ENCODE assay signal across 7 cellular contexts in genomic region chr12:12837025-12837872, GRCh38. TPM values are rescaled to one million over a fixed set of nuclear protein-coding genes. Genes with fewer than 3 reads are reported as not detected.
DNase-seq lines count a peak whose midpoint lies in the region; ATAC-seq and TF ChIP-seq lines count a peak whose summit lies in the region.

No MANE protein-coding gene starts in this region.

- intact Hi-C loops in PC-3 (cut with micrococcal nuclease) (loop anchor here (1.0 to 5.0 kb wide), 4 partner anchors 35 to 146 kb away; partner anchors contain the start of gene APOLD1), psoas muscle (cut with DNase I) (loop anchor here in 1 of 2 donors (10.0 kb wide), 1 partner anchor 148 kb away; no protein-coding TSS in a partner anchor)

- no peaks in the 10 kb centered on the region for H3K9me2 ChIP-seq in PC-3 (replicated peaks; ENCODE audit: low read length)

- no peaks in the 10 kb centered on the region for H3K27me3 ChIP-seq in PC-3 (ENCODE audit: low read length)
- no peaks in the 10 kb centered on the region for H3K27me3 ChIP-seq in psoas muscle (ENCODE audit: insufficient read depth in 3 of 3, low read length in 2 of 3)

- peaks cover 16% of the 10 kb centered on the region for H3K79me2 ChIP-seq in PC-3 (ENCODE audit: low read length)

- BruUV-seq in PC-3 (replicated peaks; lab: Mats Ljungman, UMichigan): TSS peak; percentile 18

- POLR2A ChIA-PET in PC-3 (lab: Charles Lee; ENCODE audit: unreplicated experiment): interaction anchor here (0.7 to 1.8 kb wide), 5 partner anchors 17 to 119 kb away, joined by 3 to 15 read pairs (median 6); partner anchors contain the start of gene GPRC5A

- ATAC-seq in HG03442 (IDR thresholded peaks at IDR 0.05; ENCODE audit: unreplicated experiment) (peak; percentile 52), PC-3 (peak; percentile 45), psoas muscle (peak; percentile 49 to 79 (median 70))

- peaks cover 2% of the 10 kb centered on the region for H3K9me3 Mint-ChIP-seq in glutamatergic neuron (ENCODE audit: unreplicated experiment)

- H3K4me2 ChIP-seq in PC-3 (ENCODE audit: low read length): peak overlapping the region; percentile 64

- peaks cover 67% of the 10 kb centered on the region for H3K4me1 ChIP-seq in PC-3 (ENCODE audit: insufficient read depth, low read length)
- H3K4me1 ChIP-seq in psoas muscle: no peaks in the 10 kb centered on the region

- H3F3A ChIP-seq in PC-3 (ENCODE audit: low read length, unreplicated experiment): peaks cover 3% of the 10 kb centered on the region

- peak overlapping the region; percentile 98 for H3K27ac ChIP-seq in PC-3 (ENCODE audit: low read length)
- no peak overlapping the region for H3K27ac ChIP-seq in psoas muscle

- no peak overlapping the region for H2AFZ ChIP-seq in PC-3 (ENCODE audit: low read length)

- no peaks in the 10 kb centered on the region for H4K20me1 ChIP-seq in PC-3 (ENCODE audit: low read length)

- no peak overlapping the region for H3K4me3 Mint-ChIP-seq in glutamatergic neuron (ENCODE audit: unreplicated experiment)

- H3K4me1 Mint-ChIP-seq in glutamatergic neuron (ENCODE audit: low read depth, unreplicated experiment): no peaks in the 10 kb centered on the region

- no peaks in the 10 kb centered on the region for H3K27me3 Mint-ChIP-seq in glutamatergic neuron (ENCODE audit: unreplicated experiment)

- peaks cover 6% of the 10 kb centered on the region for H3K36me3 Mint-ChIP-seq in glutamatergic neuron (ENCODE audit: unreplicated experiment)

- H3K27ac Mint-ChIP-seq in glutamatergic neuron (ENCODE audit: unreplicated experiment): no peak overlapping the region

- peak overlapping the region; percentile 51 for H3K9ac ChIP-seq in PC-3 (ENCODE audit: low read length)

- H3K9me3 ChIP-seq in PC-3 (ENCODE audit: low read length) (no peaks in the 10 kb centered on the region), psoas muscle (no peaks in the 10 kb centered on the region)

- TF ChIP-seq CTCF in GM12873 (IDR thresholded peaks at IDR 0.05; ENCODE audit: insufficient read depth, low read depth, low read length, missing control alignments) (peak; percentile 62), PC-3 (conservative IDR thresholded peaks at IDR 0.05; ENCODE audit: low read depth, low read length) (peak; percentile 73), glutamatergic neuron (IDR thresholded peaks at IDR 0.05; ENCODE audit: partially characterized antibody, unreplicated experiment) (peak; percentile 62), psoas muscle (IDR thresholded peaks at IDR 0.05) (peak; percentile 38)

- peak; percentile 91 for DNase-seq in PC-3
- DNase-seq in activated effector memory CD4-positive, alpha-beta T cell treated with Interleukin-2 at 50 U/mL for 16 hours: peak; percentile 7
- DNase-seq in glutamatergic neuron: no peak
- DNase-seq in psoas muscle: peak; percentile 37 to 54
- DNase-seq in midbrain (lab: John Stamatoyannopoulos, UW): no peak

- H3K4me3 ChIP-seq in PC-3 (ENCODE audit: low read length): no peak overlapping the region
- no peak overlapping the region for H3K4me3 ChIP-seq in psoas muscle

- H3K36me3 ChIP-seq in PC-3 (ENCODE audit: low read depth, low read length): peaks cover 2% of the 10 kb centered on the region; the same call in 1 of the 2 replicates
- peaks cover 5 to 28% of the 10 kb centered on the region in 2 donors for H3K36me3 ChIP-seq in psoas muscle (ENCODE audit: insufficient read depth in 1 of 2, low read depth in 1 of 2)

- 49 to 59% (median 55%) methylated on average over 15 of the region's 15 CpGs for WGBS in psoas muscle, 3 donors

- CTCF ChIA-PET in PC-3 (lab: Charles Lee): interaction anchor here (0.6 to 1.9 kb wide), 6 partner anchors 19 to 359 kb away, joined by 3 to 18 read pairs (median 3); partner anchors contain the start of gene GPRC5A

RNA-seq across cellular contexts. Expression of gene DDX47, which starts 24.1 kb away (rescaled TPM):
- total RNA-seq in PC-3 (2014; rRNA removed): 58.9 and 59.0 TPM in 2 replicates
- 31.0 TPM for total RNA-seq in glutamatergic neuron (ENCODE audit: unreplicated experiment)
- total RNA-seq in psoas muscle: 10 to 100 TPM; 39.6 to 51.4 (median 45.7) TPM
- 10 to 100 TPM; 44.5 to 69.5 (median 65.4) TPM for polyA plus RNA-seq in psoas muscle

RNA-seq across cellular contexts. Expression of gene APOLD1, which starts 51.8 kb away (rescaled TPM):
- total RNA-seq in PC-3 (2014; rRNA removed) (2.8 and 3.5 TPM in 2 replicates), glutamatergic neuron (ENCODE audit: unreplicated experiment) (0.86 TPM), psoas muscle (10 to 100 TPM in 3 of 4 donors, 1 to 10 TPM in 1; 6.1 to 22.6 (median 15.3) TPM)
- 10 to 100 TPM; 13.9 to 19.8 (median 17.0) TPM for polyA plus RNA-seq in psoas muscle

RNA-seq across cellular contexts. Expression of gene GPRC5A, which starts 54.1 kb away (rescaled TPM):
- total RNA-seq in PC-3 (2014; rRNA removed) (140 and 144 TPM in 2 replicates), glutamatergic neuron (ENCODE audit: unreplicated experiment) (not detected), psoas muscle (under 1 TPM; 0.28 to 0.99 (median 0.36) TPM)
- polyA plus RNA-seq in psoas muscle: under 1 TPM; 0.09 to 0.10 (median 0.09) TPM

Comparison
In these comparisons a context has a peak if more than half of its experiments do, and no peak if none do; other contexts are left out.
1. DNase-seq: peak in PC-3 (single experiment), activated effector memory CD4-positive, alpha-beta T cell treated with Interleukin-2 at 50 U/mL for 16 hours (single experiment) and psoas muscle (2 of 2); none in glutamatergic neuron (single experiment) and midbrain (single experiment).
2. RNA of gene GPRC5A, which starts 54.1 kb away (total RNA-seq): 140 to 144 TPM in PC-3; 0.28 to 0.99 TPM in psoas muscle and not detected in glutamatergic neuron (single experiment); every median in the first group is over 10 times any median in the second.
3. Peak in every context shown above with its lines, with median percentiles within 50 percentile points of each other: CTCF ChIP-seq and ATAC-seq.